Comparison of ENCODE assay signal across 17 cellular contexts in genomic region chr20:38635721-38636285, GRCh38. TPM values are rescaled to one million over a fixed set of nuclear protein-coding genes. Genes with fewer than 3 reads are reported as not detected.
DNase-seq lines count a peak whose midpoint lies in the region; ATAC-seq, FAIRE-seq and TF ChIP-seq lines count a peak whose summit lies in the region.
"Had no signal": no experiment of that assay in that cellular context is flagged by ENCODE, and none has a peak within 500 bp of the region (broad histone marks: within the 10 kb centered on the region; RNA-seq: fewer than 3 reads in every experiment).

No MANE protein-coding gene starts in this region.

- CTCF ChIA-PET in A549 (lab: Yijun Ruan, JAX) (interaction anchor here (0.9 to 2.8 kb wide), 6 partner anchors 8 to 260 kb away, joined by 3 to 10 read pairs (median 4); no protein-coding TSS in a partner anchor), H1 (lab: Charles Lee; ENCODE audit: partially characterized antibody) (interaction anchor here (0.7 to 3.4 kb wide), 4 partner anchors 10 to 114 kb away, joined by 4 to 12 read pairs (median 6); no protein-coding TSS in a partner anchor)

- H3K27ac ChIP-seq in A549: no peak overlapping the region
- no peak overlapping the region for H3K27ac ChIP-seq in H1 (ENCODE audit: low read depth, low read length)
- H3K27ac ChIP-seq: hepatocyte, pancreas had no signal

- TF ChIP-seq EP300 in A549 (IDR thresholded peaks at IDR 0.05) (no peak), H1 (IDR thresholded peaks at IDR 0.05; ENCODE audit: borderline replicate concordance in 1 of 2, low read depth in 2 of 2, low read length in 2 of 2) (no peak)

- H4K5ac ChIP-seq in H1 (ENCODE audit: insufficient read length, low read depth, low read length): no peak overlapping the region

- no peak overlapping the region for H2AK5ac ChIP-seq in H1 (ENCODE audit: low read depth, low read length)

- H2BK5ac ChIP-seq in H1 (ENCODE audit: low read depth, low read length): no peak overlapping the region

- FAIRE-seq in A549 (lab: Jason Lieb, UNC) (no peak), H54 (lab: Jason Lieb, UNC) (no peak), RCC 7860 (lab: Jason Lieb, UNC) (no peak), H1 (lab: Jason Lieb, UNC) (peak; percentile 42)
- FAIRE-seq: pancreas had no signal

- no peak overlapping the region for H2BK20ac ChIP-seq in H1 (ENCODE audit: low read length)

- H3K27me3 ChIP-seq in H1 (replicated peaks in 1 of 4; ENCODE audit: control insufficient read depth in 3 of 4, extremely low read depth in 1 of 4, insufficient read depth in 3 of 4, low read length in 3 of 4): peaks cover 0 to 2% (median 0%) of the 10 kb centered on the region in 4 experiments; a peak in 1 of 7 replicates
- H3K27me3 ChIP-seq: hepatocyte had no signal

- H3K36me3 ChIP-seq in H1 (ENCODE audit: control insufficient read depth in 2 of 4, insufficient read depth in 4 of 4, low read length in 3 of 4): no peaks in the 10 kb centered on the region
- H3K36me3 ChIP-seq: pancreas had no signal

- no peaks in the 10 kb centered on the region for H3K79me2 ChIP-seq in H1 (ENCODE audit: control insufficient read depth in 1 of 2, insufficient read depth in 2 of 2, low read length in 2 of 2)
- H3K79me2 ChIP-seq: hepatocyte had no signal

- H4K91ac ChIP-seq in H1 (replicated peaks; ENCODE audit: insufficient read length, low read length): no peak overlapping the region

- no peak overlapping the region for H4K8ac ChIP-seq in H1 (ENCODE audit: extremely low read depth, insufficient read depth, low read length)

- no peak overlapping the region for H3K18ac ChIP-seq in H1 (ENCODE audit: extremely low read depth, low read length)

- WGBS in A549 (ENCODE audit: missing lambda C conversion rate): 37% methylated on average over 3 of the region's 3 CpGs
- 65% methylated on average over 3 of the region's 3 CpGs; no CpG with 5 or more reads in 1 of the 2 experiments for WGBS in H1 (ENCODE audit: extremely low coverage in 1 of 2, insufficient coverage in 1 of 2, insufficient read length in 1 of 2, insufficient replicate concordance in 2 of 2, low coverage in 1 of 2, low lambda C conversion rate in 2 of 2, missing lambda C conversion rate in 1 of 2), 2 experiments

- 0 out of 2 replicates have a peak overlapping the region, but pooled peaks have one; percentile 2 for H2BK15ac ChIP-seq in H1 (ENCODE audit: low read length)

- no peaks in the 10 kb centered on the region for H3K79me1 ChIP-seq in H1 (ENCODE audit: low read depth, low read length)

- no peak overlapping the region for H3K4ac ChIP-seq in H1 (replicated peaks; ENCODE audit: insufficient read length, low read depth, low read length)

- H3K9me3 ChIP-seq in A549 (no peaks in the 10 kb centered on the region), H1 (ENCODE audit: insufficient read depth in 2 of 2, low read depth in 1 of 2, low read length in 1 of 2) (no peaks in the 10 kb centered on the region)
- H3K9me3 ChIP-seq: pancreas had no signal

- no peaks in the 10 kb centered on the region for H4K20me1 ChIP-seq in H1 (replicated peaks in 1 of 2; ENCODE audit: control insufficient read depth in 1 of 2, insufficient read depth in 2 of 2, low read length in 2 of 2)

- no peak overlapping the region for H3K14ac ChIP-seq in H1 (ENCODE audit: insufficient read length)

- H3K4me1 ChIP-seq in A549: peaks cover 7% of the 10 kb centered on the region; the same call in 1 of the 3 replicates
- peaks cover 0 to 2% (median 0%) of the 10 kb centered on the region in 4 experiments; a peak in 2 of 7 replicates for H3K4me1 ChIP-seq in H1 (replicated peaks in 1 of 4; ENCODE audit: control insufficient read depth in 3 of 4, insufficient read depth in 4 of 4, low read length in 3 of 4)
- H3K4me1 ChIP-seq: pancreas had no signal

- ATAC-seq in A549: 0 out of 6 replicates have a peak, but pooled peaks of 1 of the 2 experiments have one; percentile 10
- ATAC-seq in left ventricle myocardium superior: no peak
- no peak for ATAC-seq in HG03135 (IDR thresholded peaks at IDR 0.05; ENCODE audit: unreplicated experiment)
- ATAC-seq in HG03097 (IDR thresholded peaks at IDR 0.05; ENCODE audit: low FRiP score, unreplicated experiment): no peak
- ATAC-seq: pancreas; stimulated activated effector memory CD8-positive, alpha-beta T cell treated with anti-CD3 and anti-CD28 coated beads, Interleukin-12 subunit alpha, Interleukin-12 subunit beta, amount 100 ng/mL, for 72 hours had no signal

- H2AFZ ChIP-seq in H1 (ENCODE audit: low read length): peak overlapping the region; percentile 95
- H2AFZ ChIP-seq: hepatocyte had no signal

- no peak overlapping the region for H3K56ac ChIP-seq in H1 (replicated peaks; ENCODE audit: insufficient read length, low read depth, low read length)

- intact Hi-C loops in left ventricle myocardium superior (cut with micrococcal nuclease): no loop called here

- DNase-seq in A549 (ENCODE audit: low read depth in 1 of 2, low spot score in 1 of 2) (peak in 1 of 2 experiments; percentile 47), H54 (ENCODE audit: insufficient read length, low spot score) (peak; percentile 39), RCC 7860 (ENCODE audit: low spot score) (peak; percentile 11), H1 (ENCODE audit: low read depth in 1 of 2, low spot score in 2 of 2) (no peak), left ventricle myocardium superior (no peak), NCI-H1436 (lab: John Stamatoyannopoulos, UW) (no peak)
- DNase-seq: anterior cingulate cortex; effector memory CD4-positive, alpha-beta T cell; GDM1; pancreas; SHP77 had no signal

- TF ChIP-seq RAD21 in A549 (conservative IDR thresholded peaks at IDR 0.05 in 1 of 2, IDR thresholded peaks at IDR 0.05 in 1 of 2) (no peak), H1 (IDR thresholded peaks at IDR 0.05 in 1 of 2, conservative IDR thresholded peaks at IDR 0.05 in 1 of 2; ENCODE audit: low read depth in 2 of 2, low read length in 2 of 2) (no peak)

- H3K23me2 ChIP-seq in H1 (ENCODE audit: low read depth, low read length): no peaks in the 10 kb centered on the region; the same call in 1 of the 2 replicates

- H2BK120ac ChIP-seq in H1 (replicated peaks; ENCODE audit: low read depth, low read length): no peak overlapping the region

- TF ChIP-seq POLR2A in A549 (IDR thresholded peaks at IDR 0.05; ENCODE audit: low read length) (no peak), H54 (IDR thresholded peaks at IDR 0.05; ENCODE audit: low read depth, low read length) (no peak), H1 (IDR thresholded peaks at IDR 0.05; ENCODE audit: control extremely low read depth in 1 of 2, low read depth in 2 of 2, low read length in 2 of 2) (no peak)

- H3K23ac ChIP-seq in H1 (ENCODE audit: insufficient read length): no peak overlapping the region

- H3K4me2 ChIP-seq in A549 (no peak overlapping the region), H1 (ENCODE audit: insufficient read depth in 1 of 2, low read depth in 2 of 2, low read length in 2 of 2) (no peak overlapping the region)
- H3K4me2 ChIP-seq: hepatocyte had no signal

- TF ChIP-seq CTCF in A549 (IDR thresholded peaks at IDR 0.05) (no peak), H1 (IDR thresholded peaks at IDR 0.05; ENCODE audit: control extremely low read depth in 1 of 3, insufficient read depth in 1 of 3, low read depth in 1 of 3, low read length in 3 of 3) (no peak)

- POLR2A ChIA-PET in A549 (lab: Yijun Ruan, JAX): no interaction called here
- POLR2A ChIA-PET in H1 (lab: Charles Lee; ENCODE audit: partially characterized antibody): interaction anchor here (1.0 kb wide), 1 partner anchor 144 kb away, joined by 3 read pairs; no protein-coding TSS in a partner anchor

- no peak overlapping the region for H2BK12ac ChIP-seq in H1 (ENCODE audit: low read depth, low read length)

- no peak overlapping the region for H3K9ac ChIP-seq in H1 (replicated peaks in 1 of 4; ENCODE audit: extremely low read depth in 1 of 4, low read depth in 3 of 4, low read length in 3 of 4)

- H3K4me3 ChIP-seq in A549: no peak overlapping the region
- no peak overlapping the region for H3K4me3 ChIP-seq in H1 (ENCODE audit: extremely low read depth in 1 of 4, insufficient read depth in 2 of 4, low read depth in 3 of 4, low read length in 4 of 4)
- H3K4me3 ChIP-seq: hepatocyte, pancreas had no signal

RNA-seq across cellular contexts. Expression of gene ARHGAP40, which starts 34.2 kb away (rescaled TPM):
- not detected in 2 replicates for polyA plus RNA-seq in A549 (2011; rRNA removed)
- polyA plus RNA-seq in A549 (2012; cell fraction: cytosol; rRNA removed): not detected in 2 replicates
- 0.02 TPM in 1 of 2 replicates, not detected in the other for polyA plus RNA-seq in A549 (2012; cell fraction: nucleus; rRNA removed)
- polyA plus RNA-seq in A549 (2017; fragmentation: RNase III; extraction: RNeasy Plus Mini Kit Qiagen cat#74134 plus additional on column Dnase treatment): not detected in 3 replicates
- polyA minus RNA-seq in A549 (2011; rRNA and poly(A)+ RNA removed): not detected in 2 replicates
- total RNA-seq in H1 (2021; fragmentation: NEBNext Ultra II Directional; extraction: Animal tissue kit (Norgen Biotek cat#: 25700)): 0.74 and 0.86 TPM in 2 replicates
- polyA plus RNA-seq in H1 (2011; rRNA removed): 0.69 and 1.4 TPM in 2 replicates
- 0.94 TPM for polyA plus RNA-seq in H1 (2011; cell fraction: cytosol; rRNA removed)
- polyA plus RNA-seq in H1 (2011; cell fraction: nucleus; rRNA removed): 2.7 TPM
- 1.0 to 1.5 TPM (median 1.2 TPM) in 4 replicates for polyA plus RNA-seq in H1 (2012, experiment 1 of 2)
- polyA plus RNA-seq in H1 (2012, experiment 2 of 2): 0.77 TPM
- 0.45 TPM for polyA plus RNA-seq in H1 (2013, experiment 1 of 2)
- 0.42 TPM for polyA plus RNA-seq in H1 (2013, experiment 2 of 2)
- polyA minus RNA-seq in H1 (2011; rRNA and poly(A)+ RNA removed): 0.44 and 0.71 TPM in 2 replicates
- polyA minus RNA-seq in H1 (2011; cell fraction: cytosol; rRNA and poly(A)+ RNA removed): not detected
- polyA minus RNA-seq in H1 (2011; cell fraction: nucleus; rRNA and poly(A)+ RNA removed): 0.40 TPM
- not detected for total RNA-seq in left ventricle myocardium superior
- total RNA-seq: lung microvascular endothelial cell had no signal
- polyA plus RNA-seq: BJ had no signal

RNA-seq across cellular contexts. Expression of gene ADIG, which starts 54.8 kb away (rescaled TPM):
- polyA plus RNA-seq in A549 (2011; rRNA removed) (not detected in 2 replicates), A549 (2017; fragmentation: RNase III; extraction: RNeasy Plus Mini Kit Qiagen cat#74134 plus additional on column Dnase treatment) (not detected in 3 replicates), H1 (2011; rRNA removed) (not detected in 2 replicates)
- not detected in 2 replicates for polyA plus RNA-seq in A549 (2012; cell fraction: cytosol; rRNA removed)
- polyA plus RNA-seq in A549 (2012; cell fraction: nucleus; rRNA removed): not detected in 2 replicates
- polyA minus RNA-seq in A549 (2011; rRNA and poly(A)+ RNA removed): 0.70 TPM in 1 of 2 replicates, not detected in the other
- not detected in 2 replicates for total RNA-seq in H1 (2021; fragmentation: NEBNext Ultra II Directional; extraction: Animal tissue kit (Norgen Biotek cat#: 25700))
- not detected for polyA plus RNA-seq in H1 (2011; cell fraction: cytosol; rRNA removed)
- polyA plus RNA-seq in H1 (2011; cell fraction: nucleus; rRNA removed): not detected
- polyA plus RNA-seq in H1 (2012, experiment 1 of 2): not detected in 4 replicates
- not detected for polyA plus RNA-seq in H1 (2012, experiment 2 of 2)
- polyA plus RNA-seq in H1 (2013, experiment 1 of 2): not detected
- not detected for polyA plus RNA-seq in H1 (2013, experiment 2 of 2)
- polyA minus RNA-seq in H1 (2011; rRNA and poly(A)+ RNA removed): not detected in 2 replicates
- not detected for polyA minus RNA-seq in H1 (2011; cell fraction: cytosol; rRNA and poly(A)+ RNA removed)
- not detected for polyA minus RNA-seq in H1 (2011; cell fraction: nucleus; rRNA and poly(A)+ RNA removed)
- not detected for total RNA-seq in left ventricle myocardium superior
- total RNA-seq: hepatocyte, lung microvascular endothelial cell, pancreas had no signal
- polyA plus RNA-seq: BJ, hepatocyte, pancreas had no signal

Comparison
In these comparisons a context has a peak if more than half of its experiments do, and no peak if none do; other contexts are left out.
1. DNase-seq: peak in H54 (single experiment) and RCC 7860 (single experiment); none in H1 (0 of 2), left ventricle myocardium superior (single experiment) and NCI-H1436 (single experiment).
2. Of the 18 proteins assayed by ChIP-seq in both H1 and A549: peak only in H1: none; only in A549: none; in both: USF2; in neither: 17.